In the genomic region with DNA sequence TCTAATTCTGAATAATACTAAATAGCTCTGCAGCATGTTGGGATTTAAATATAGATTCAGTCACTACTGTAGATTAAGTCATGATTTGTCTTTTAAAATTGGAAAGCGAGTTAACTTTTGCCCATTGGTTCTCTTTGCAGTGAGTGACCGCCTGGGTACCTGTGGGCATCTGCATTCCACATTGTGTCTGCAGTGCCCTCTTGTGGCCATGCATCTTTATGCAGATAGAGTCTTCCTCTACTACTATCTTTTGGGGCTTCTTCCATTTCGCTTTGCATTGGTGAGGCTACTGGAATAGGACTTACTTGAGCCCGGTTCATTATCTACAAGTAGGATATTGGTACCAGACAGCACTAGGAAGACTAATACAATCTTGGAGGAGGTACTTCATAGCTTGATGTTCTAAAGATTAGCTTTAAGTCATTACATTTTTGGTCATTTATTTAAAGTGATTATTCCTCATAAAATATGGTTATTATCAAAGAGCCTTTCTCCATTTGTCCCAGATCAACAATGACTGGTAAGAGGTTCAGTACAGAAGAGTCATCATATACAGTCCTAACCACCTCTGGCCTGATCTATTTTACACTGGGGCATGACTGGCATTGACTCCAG, we compare ENCODE assay signal across 9 cellular contexts.
DNase-seq lines count a peak whose midpoint lies in the region; ATAC-seq, FAIRE-seq and TF ChIP-seq lines count a peak whose summit lies in the region.
"Had no signal": no experiment of that assay in that cellular context is flagged by ENCODE, and none has a peak within 500 bp of the region (broad histone marks: within the 10 kb centered on the region; RNA-seq: fewer than 3 reads in every experiment).

No MANE protein-coding gene starts in this region.

- peaks cover 6% of the 10 kb centered on the region for H3K27me3 Mint-ChIP-seq in astrocyte (ENCODE audit: low read depth, unreplicated experiment)

- no peaks in the 10 kb centered on the region for H3K36me3 Mint-ChIP-seq in astrocyte (ENCODE audit: low read depth, unreplicated experiment)

- FAIRE-seq in astrocyte (lab: Jason Lieb, UNC), result no peak
- FAIRE-seq: G401.6 had no signal

- H3K9me3 ChIP-seq in astrocyte (ENCODE audit: insufficient read depth, low read depth, low read length), result no peaks in the 10 kb centered on the region

- no peak overlapping the region for H3K4me3 Mint-ChIP-seq in astrocyte (ENCODE audit: unreplicated experiment)

- ATAC-seq in GM21786 (IDR thresholded peaks at IDR 0.05; ENCODE audit: unreplicated experiment), result peak; percentile 87

- H3K27ac Mint-ChIP-seq in astrocyte (ENCODE audit: unreplicated experiment), result no peak overlapping the region

- no peak overlapping the region for H2AFZ ChIP-seq in astrocyte (ENCODE audit: low read depth, low read length)

- H3K36me3 ChIP-seq in astrocyte (ENCODE audit: insufficient read depth, low read length), result no peaks in the 10 kb centered on the region

- H3K27me3 ChIP-seq in astrocyte (ENCODE audit: insufficient read depth, low read length), result no peaks in the 10 kb centered on the region

- H4K20me1 ChIP-seq in astrocyte (ENCODE audit: insufficient read depth, low read length), result no peaks in the 10 kb centered on the region

- H3K79me2 ChIP-seq in astrocyte (ENCODE audit: insufficient read depth, low read length), result no peaks in the 10 kb centered on the region

- H3K4me2 ChIP-seq in astrocyte (ENCODE audit: low read length), result no peak overlapping the region

- DNase-seq in NCI-H2171 treated with DMSO at 0.1 percent for 48 hours (lab: John Stamatoyannopoulos, UW) (peak; percentile 0), NCI-H2171 (lab: John Stamatoyannopoulos, UW) (no peak), KG1 (lab: John Stamatoyannopoulos, UW) (peak; percentile 38), SKM-1 (lab: John Stamatoyannopoulos, UW; ENCODE audit: unreplicated experiment) (peak; percentile 10), astrocyte (ENCODE audit: low read depth) (peak; percentile 6), iPS-NIHi7 (ENCODE audit: extremely low spot score) (peak; percentile 45)
- peak; percentile 64 to 65 for DNase-seq in stimulated activated CD4-positive, alpha-beta T cell treated with anti-CD3 and anti-CD28 coated beads, Interleukin-2, amount 100 ng/mL, for 24 hours

- no peaks in the 10 kb centered on the region for H3K9me3 Mint-ChIP-seq in astrocyte (ENCODE audit: unreplicated experiment)

- peaks cover 8% of the 10 kb centered on the region for H3K4me1 Mint-ChIP-seq in astrocyte (ENCODE audit: low read depth, unreplicated experiment)

- peak; percentile 87 for TF ChIP-seq CTCF in astrocyte (IDR thresholded peaks at IDR 0.05; ENCODE audit: insufficient read depth, low read depth, low read length)

- no peaks in the 10 kb centered on the region for H3K4me1 ChIP-seq in astrocyte (ENCODE audit: insufficient read depth, low read length)

- no peak overlapping the region for H3K9ac ChIP-seq in astrocyte (ENCODE audit: low read length)

- H3K4me3 ChIP-seq in astrocyte (ENCODE audit: insufficient read depth, low read depth, low read length), result no peak overlapping the region

- H3K27ac ChIP-seq in astrocyte (ENCODE audit: low read depth, low read length), result no peak overlapping the region
